Comparison of ENCODE assay signal across 1 cellular context in the genomic region with DNA sequence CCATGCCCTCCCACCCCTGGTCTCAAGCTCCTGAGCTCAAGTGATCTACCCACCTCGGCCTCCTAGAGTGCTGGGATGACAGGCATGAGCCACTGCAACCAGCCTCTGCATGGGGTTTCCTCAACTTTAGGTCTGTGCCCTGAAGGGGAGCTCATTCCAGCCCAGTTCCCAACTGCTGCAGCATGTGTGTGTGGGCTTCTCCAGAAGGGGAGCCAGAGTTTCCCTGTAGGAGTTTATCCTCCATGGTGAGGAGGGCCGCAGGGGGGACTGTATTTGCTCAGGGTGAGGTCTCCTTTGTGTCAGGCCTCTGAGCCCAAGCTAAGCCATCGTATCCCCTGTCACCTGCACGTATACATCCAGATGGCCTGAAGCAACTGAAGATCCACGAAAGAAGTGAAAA.
TF ChIP-seq lines count a peak whose summit lies in the region.

No MANE protein-coding gene starts in this region.

TF ChIP-seq in HepG2, 621 proteins besides CTCF, POLR2A, EP300 and RAD21 (continued from another document):
- TF ChIP-seq, protein P1, sequence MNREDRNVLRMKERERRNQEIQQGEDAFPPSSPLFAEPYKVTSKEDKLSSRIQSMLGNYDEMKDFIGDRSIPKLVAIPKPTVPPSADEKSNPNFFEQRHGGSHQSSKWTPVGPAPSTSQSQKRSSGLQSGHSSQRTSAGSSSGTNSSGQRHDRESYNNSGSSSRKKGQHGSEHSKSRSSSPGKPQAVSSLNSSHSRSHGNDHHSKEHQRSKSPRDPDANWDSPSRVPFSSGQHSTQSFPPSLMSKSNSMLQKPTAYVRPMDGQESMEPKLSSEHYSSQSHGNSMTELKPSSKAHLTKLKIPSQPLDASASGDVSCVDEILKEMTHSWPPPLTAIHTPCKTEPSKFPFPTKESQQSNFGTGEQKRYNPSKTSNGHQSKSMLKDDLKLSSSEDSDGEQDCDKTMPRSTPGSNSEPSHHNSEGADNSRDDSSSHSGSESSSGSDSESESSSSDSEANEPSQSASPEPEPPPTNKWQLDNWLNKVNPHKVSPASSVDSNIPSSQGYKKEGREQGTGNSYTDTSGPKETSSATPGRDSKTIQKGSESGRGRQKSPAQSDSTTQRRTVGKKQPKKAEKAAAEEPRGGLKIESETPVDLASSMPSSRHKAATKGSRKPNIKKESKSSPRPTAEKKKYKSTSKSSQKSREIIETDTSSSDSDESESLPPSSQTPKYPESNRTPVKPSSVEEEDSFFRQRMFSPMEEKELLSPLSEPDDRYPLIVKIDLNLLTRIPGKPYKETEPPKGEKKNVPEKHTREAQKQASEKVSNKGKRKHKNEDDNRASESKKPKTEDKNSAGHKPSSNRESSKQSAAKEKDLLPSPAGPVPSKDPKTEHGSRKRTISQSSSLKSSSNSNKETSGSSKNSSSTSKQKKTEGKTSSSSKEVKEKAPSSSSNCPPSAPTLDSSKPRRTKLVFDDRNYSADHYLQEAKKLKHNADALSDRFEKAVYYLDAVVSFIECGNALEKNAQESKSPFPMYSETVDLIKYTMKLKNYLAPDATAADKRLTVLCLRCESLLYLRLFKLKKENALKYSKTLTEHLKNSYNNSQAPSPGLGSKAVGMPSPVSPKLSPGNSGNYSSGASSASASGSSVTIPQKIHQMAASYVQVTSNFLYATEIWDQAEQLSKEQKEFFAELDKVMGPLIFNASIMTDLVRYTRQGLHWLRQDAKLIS (CRISPR knock-in tag; IDR thresholded peaks at IDR 0.05), result no peak
- TF ChIP-seq, protein P2, sequence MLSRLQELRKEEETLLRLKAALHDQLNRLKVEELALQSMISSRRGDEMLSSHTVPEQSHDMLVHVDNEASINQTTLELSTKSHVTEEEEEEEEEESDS (CRISPR knock-in tag; IDR thresholded peaks at IDR 0.05; ENCODE audit: borderline replicate concordance), result no peak
TF ChIP-seq in HepG2: peak in this region for 0.
